ENCODE assay signal across 29 cellular contexts in genomic region chr12:70040141-70040540, GRCh38.
DNase-seq lines count a peak whose midpoint lies in the region; ATAC-seq, FAIRE-seq and TF ChIP-seq lines count a peak whose summit lies in the region.
"Had no signal": no experiment of that assay in that cellular context is flagged by ENCODE, and none has a peak within 500 bp of the region (broad histone marks: within the 10 kb centered on the region; RNA-seq: fewer than 3 reads in every experiment).

No MANE protein-coding gene starts in this region.

- H3K14ac ChIP-seq in H1 (ENCODE audit: insufficient read length) = no peak overlapping the region

- H4K5ac ChIP-seq in H1 (ENCODE audit: insufficient read length, low read depth, low read length) = no peak overlapping the region

- H3K4me3 ChIP-seq in Karpas-422 (ENCODE audit: low read length) (no peak overlapping the region), H1 (ENCODE audit: extremely low read depth in 1 of 4, insufficient read depth in 2 of 4, low read depth in 3 of 4, low read length in 4 of 4) (no peak overlapping the region), OCI-LY7 (ENCODE audit: low read depth, low read length, poor library complexity, severe bottlenecking) (no peak overlapping the region)
- H3K4me3 ChIP-seq: GM12878, SJCRH30, skin epidermis had no signal

- H3K27me3 ChIP-seq in Karpas-422 (ENCODE audit: low read length) = no peaks in the 10 kb centered on the region
- H3K27me3 ChIP-seq in H1 (replicated peaks in 1 of 4; ENCODE audit: control insufficient read depth in 3 of 4, extremely low read depth in 1 of 4, insufficient read depth in 3 of 4, low read length in 3 of 4) = no peaks in the 10 kb centered on the region
- H3K27me3 ChIP-seq: SJCRH30 had no signal

- H3K27ac ChIP-seq in Karpas-422 (ENCODE audit: low read length) (no peak overlapping the region), H1 (ENCODE audit: low read depth, low read length) (no peak overlapping the region), OCI-LY7 (ENCODE audit: low read depth, low read length, poor library complexity, severe bottlenecking) (no peak overlapping the region)
- H3K27ac ChIP-seq: parathyroid adenoma, SJCRH30, skin epidermis had no signal

- POLR2A ChIA-PET in H1 (lab: Charles Lee; ENCODE audit: partially characterized antibody) (no interaction called here), OCI-LY7 (lab: Charles Lee) (interaction anchor here (0.6 kb wide), 1 partner anchor 79 kb away, joined by 3 read pairs; no protein-coding TSS in a partner anchor)

- no peak for FAIRE-seq in H1 (lab: Jason Lieb, UNC)
- FAIRE-seq: GM12878, keratinocyte had no signal

- H4K8ac ChIP-seq in H1 (ENCODE audit: extremely low read depth, insufficient read depth, low read length) = no peak overlapping the region

- H3K9me3 ChIP-seq in Karpas-422 (ENCODE audit: low read length) = no peaks in the 10 kb centered on the region
- H3K9me3 ChIP-seq in H1 (ENCODE audit: insufficient read depth in 2 of 2, low read depth in 1 of 2, low read length in 1 of 2) = no peaks in the 10 kb centered on the region
- no peaks in the 10 kb centered on the region for H3K9me3 ChIP-seq in OCI-LY7 (ENCODE audit: low read length)
- H3K9me3 ChIP-seq: SJCRH30 had no signal

- H4K91ac ChIP-seq in H1 (replicated peaks; ENCODE audit: insufficient read length, low read length) = no peak overlapping the region

- no peak overlapping the region for H3K56ac ChIP-seq in H1 (replicated peaks; ENCODE audit: insufficient read length, low read depth, low read length)

- H4K20me1 ChIP-seq in Karpas-422 (ENCODE audit: insufficient read depth, low read depth, low read length) = no peaks in the 10 kb centered on the region
- H4K20me1 ChIP-seq in H1 (replicated peaks in 1 of 2; ENCODE audit: control insufficient read depth in 1 of 2, insufficient read depth in 2 of 2, low read length in 2 of 2) = no peaks in the 10 kb centered on the region
- H4K20me1 ChIP-seq in OCI-LY7 (ENCODE audit: insufficient read depth, low read length) = no peaks in the 10 kb centered on the region

- TF ChIP-seq CTCF in H1 (IDR thresholded peaks at IDR 0.05; ENCODE audit: control extremely low read depth in 1 of 3, insufficient read depth in 1 of 3, low read depth in 1 of 3, low read length in 3 of 3) = no peak
- no peak for TF ChIP-seq CTCF in OCI-LY7 (conservative IDR thresholded peaks at IDR 0.05; ENCODE audit: low read length)

- WGBS in H1 (ENCODE audit: extremely low coverage in 1 of 2, insufficient coverage in 1 of 2, insufficient read length in 1 of 2, insufficient replicate concordance in 2 of 2, low coverage in 1 of 2, low lambda C conversion rate in 2 of 2, missing lambda C conversion rate in 1 of 2), 2 experiments = 90% methylated on average over 2 of the region's 2 CpGs; no CpG with 5 or more reads in 1 of the 2 experiments

- H3K4me2 ChIP-seq in Karpas-422 (ENCODE audit: low read depth, low read length, poor library complexity, severe bottlenecking) = no peak overlapping the region
- no peak overlapping the region for H3K4me2 ChIP-seq in H1 (ENCODE audit: insufficient read depth in 1 of 2, low read depth in 2 of 2, low read length in 2 of 2)
- H3K4me2 ChIP-seq in OCI-LY7 (ENCODE audit: low read length) = no peak overlapping the region

- TF ChIP-seq RAD21 in H1 (IDR thresholded peaks at IDR 0.05 in 1 of 2, conservative IDR thresholded peaks at IDR 0.05 in 1 of 2; ENCODE audit: low read depth in 2 of 2, low read length in 2 of 2) = no peak

- no peak overlapping the region for H2BK20ac ChIP-seq in H1 (ENCODE audit: low read length)

- no peaks in the 10 kb centered on the region for H3K23me2 ChIP-seq in H1 (ENCODE audit: low read depth, low read length)

- H2BK5ac ChIP-seq in H1 (ENCODE audit: low read depth, low read length) = no peak overlapping the region

- H2AFZ ChIP-seq in Karpas-422 (ENCODE audit: low read length) (peak overlapping the region; percentile 24; the same call in 1 of the 2 replicates), H1 (ENCODE audit: low read length) (0 out of 2 replicates have a peak overlapping the region, but pooled peaks have one; percentile 51), OCI-LY7 (ENCODE audit: low read length) (no peak overlapping the region)
- H2AFZ ChIP-seq: parathyroid adenoma had no signal

- CTCF ChIA-PET in H1 (lab: Charles Lee; ENCODE audit: partially characterized antibody) (no interaction called here), OCI-LY7 (lab: Charles Lee; ENCODE audit: unreplicated experiment) (no interaction called here)

- no peaks in the 10 kb centered on the region for H3K79me1 ChIP-seq in H1 (ENCODE audit: low read depth, low read length)

- TF ChIP-seq POLR2A in H1 (IDR thresholded peaks at IDR 0.05; ENCODE audit: control extremely low read depth in 1 of 2, low read depth in 2 of 2, low read length in 2 of 2) = no peak

- no peak overlapping the region for H2AK5ac ChIP-seq in H1 (ENCODE audit: low read depth, low read length)

- intact Hi-C loops in left ventricle myocardium superior (cut with micrococcal nuclease) (no loop called here), OCI-LY7 (cut with micrococcal nuclease; ENCODE audit: unreplicated experiment) (no loop called here)

- no peaks in the 10 kb centered on the region for H3K9me2 ChIP-seq in Karpas-422 (replicated peaks; ENCODE audit: insufficient read depth, low read length)
- H3K9me2 ChIP-seq in OCI-LY7 (ENCODE audit: insufficient read depth, low read length) = no peaks in the 10 kb centered on the region

- no peak overlapping the region for H2BK12ac ChIP-seq in H1 (ENCODE audit: low read depth, low read length)

- DNase-seq in Karpas-422 = no peak
- no peak for DNase-seq in H1 (ENCODE audit: low read depth in 1 of 2, low spot score in 2 of 2)
- DNase-seq in left ventricle myocardium superior = no peak
- peak; percentile 71 for DNase-seq in pulmonary artery endothelial cell (ENCODE audit: low read depth, low spot score)
- no peak for DNase-seq in NCI-H1092 (lab: John Stamatoyannopoulos, UW)
- DNase-seq in stimulated activated CD4-positive, alpha-beta T cell treated with anti-CD3 and anti-CD28 coated beads, Interleukin-12 subunit alpha, Interleukin-12 subunit beta, amount 100 ng/mL, for 4 hours = no peak
- DNase-seq in NCI-H1417 (lab: John Stamatoyannopoulos, UW) = no peak
- no peak for DNase-seq in OCI-LY7 (ENCODE audit: low spot score)
- DNase-seq: activated gamma-delta T cell treated with Interleukin-2 at 50 U/mL for 16 hours; amniotic stem cell; CD4-positive, alpha-beta T cell; cerebellar nuclear complex; effector memory CD8-positive, alpha-beta T cell; hypothalamus; KG1; mammary epithelial cell; naive thymus-derived CD4-positive, alpha-beta T cell; NCI-H187 treated with DMSO at 0.1 percent for 48 hours; NCI-H2227 treated with DMSO at 0.1 percent for 48 hours; NCI-H82; PC-3; SJCRH30; stimulated activated CD4-positive, alpha-beta T cell treated with anti-CD3 and anti-CD28 coated beads, Interleukin-2, amount 100 ng/mL, for 48 hours; stimulated activated naive CD8-positive, alpha-beta T cell treated with anti-CD3 and anti-CD28 coated beads, Interleukin-15, Interleukin-2, amounts not matched to agents 100 U/mL and 50 U/mL, for 24 hours; T-helper 1 cell had no signal

- no peak overlapping the region for H3K23ac ChIP-seq in H1 (ENCODE audit: insufficient read length)

- H3K36me3 ChIP-seq in Karpas-422 (ENCODE audit: insufficient read depth, low read length) (no peaks in the 10 kb centered on the region), H1 (ENCODE audit: control insufficient read depth in 2 of 4, insufficient read depth in 4 of 4, low read length in 3 of 4) (no peaks in the 10 kb centered on the region), OCI-LY7 (ENCODE audit: insufficient read depth, low read length) (no peaks in the 10 kb centered on the region)
- H3K36me3 ChIP-seq: SJCRH30 had no signal

- no peak overlapping the region for H2BK15ac ChIP-seq in H1 (ENCODE audit: low read length)

- TF ChIP-seq EP300 in H1 (IDR thresholded peaks at IDR 0.05; ENCODE audit: borderline replicate concordance in 1 of 2, low read depth in 2 of 2, low read length in 2 of 2) = no peak

- no peak overlapping the region for H3K18ac ChIP-seq in H1 (ENCODE audit: extremely low read depth, low read length)

- H2BK120ac ChIP-seq in H1 (replicated peaks; ENCODE audit: low read depth, low read length) = no peak overlapping the region

- ATAC-seq in left ventricle myocardium superior = peak; percentile 67
- ATAC-seq: effector memory CD8-positive, alpha-beta T cell; GM12878; naive thymus-derived CD4-positive, alpha-beta T cell; PC-3; stimulated activated naive CD8-positive, alpha-beta T cell treated with anti-CD3 and anti-CD28 coated beads, Interleukin-15, Interleukin-2, amounts not matched to agents 100 U/mL and 50 U/mL, for 24 hours had no signal

- H3K4me1 ChIP-seq in Karpas-422 (ENCODE audit: low read length) (no peaks in the 10 kb centered on the region; the same call in 1 of the 2 replicates), H1 (replicated peaks in 1 of 4; ENCODE audit: control insufficient read depth in 3 of 4, insufficient read depth in 4 of 4, low read length in 3 of 4) (no peaks in the 10 kb centered on the region), OCI-LY7 (ENCODE audit: insufficient read depth, low read length, poor library complexity, severe bottlenecking) (no peaks in the 10 kb centered on the region)
- H3K4me1 ChIP-seq: parathyroid adenoma, SJCRH30 had no signal

- no TSS peak for BruUV-seq in OCI-LY7 (replicated peaks; lab: Mats Ljungman, UMichigan)

- H3K9ac ChIP-seq in Karpas-422 (ENCODE audit: low read length) = no peak overlapping the region
- no peak overlapping the region for H3K9ac ChIP-seq in H1 (replicated peaks in 1 of 4; ENCODE audit: extremely low read depth in 1 of 4, low read depth in 3 of 4, low read length in 3 of 4)
- H3K9ac ChIP-seq: parathyroid adenoma had no signal

- H3K79me2 ChIP-seq in Karpas-422 (ENCODE audit: low read length) (no peaks in the 10 kb centered on the region), H1 (ENCODE audit: control insufficient read depth in 1 of 2, insufficient read depth in 2 of 2, low read length in 2 of 2) (no peaks in the 10 kb centered on the region), OCI-LY7 (ENCODE audit: insufficient read depth, low read depth, low read length) (no peaks in the 10 kb centered on the region)
- H3K79me2 ChIP-seq: parathyroid adenoma had no signal

- H3K4ac ChIP-seq in H1 (replicated peaks; ENCODE audit: insufficient read length, low read depth, low read length) = no peak overlapping the region

TF ChIP-seq in H1, 55 proteins besides CTCF, POLR2A, EP300 and RAD21 (continues in another document):
- TF ChIP-seq SAP30 (IDR thresholded peaks at IDR 0.05; ENCODE audit: insufficient read depth, insufficient replicate concordance, low read length) (no peak), JUND (IDR thresholded peaks at IDR 0.05; ENCODE audit: low read length) (no peak), KDM5A (IDR thresholded peaks at IDR 0.05; ENCODE audit: low read length) (no peak), YY1 (IDR thresholded peaks at IDR 0.05; ENCODE audit: low read depth, low read length) (no peak), NRF1 (IDR thresholded peaks at IDR 0.05; ENCODE audit: low read depth, low read length) (no peak), MAX (IDR thresholded peaks at IDR 0.05) (no peak), SP1 (IDR thresholded peaks at IDR 0.05; ENCODE audit: low read depth, low read length) (no peak)
